Comparison of ENCODE assay signal across 8 cellular contexts in the genomic region with DNA sequence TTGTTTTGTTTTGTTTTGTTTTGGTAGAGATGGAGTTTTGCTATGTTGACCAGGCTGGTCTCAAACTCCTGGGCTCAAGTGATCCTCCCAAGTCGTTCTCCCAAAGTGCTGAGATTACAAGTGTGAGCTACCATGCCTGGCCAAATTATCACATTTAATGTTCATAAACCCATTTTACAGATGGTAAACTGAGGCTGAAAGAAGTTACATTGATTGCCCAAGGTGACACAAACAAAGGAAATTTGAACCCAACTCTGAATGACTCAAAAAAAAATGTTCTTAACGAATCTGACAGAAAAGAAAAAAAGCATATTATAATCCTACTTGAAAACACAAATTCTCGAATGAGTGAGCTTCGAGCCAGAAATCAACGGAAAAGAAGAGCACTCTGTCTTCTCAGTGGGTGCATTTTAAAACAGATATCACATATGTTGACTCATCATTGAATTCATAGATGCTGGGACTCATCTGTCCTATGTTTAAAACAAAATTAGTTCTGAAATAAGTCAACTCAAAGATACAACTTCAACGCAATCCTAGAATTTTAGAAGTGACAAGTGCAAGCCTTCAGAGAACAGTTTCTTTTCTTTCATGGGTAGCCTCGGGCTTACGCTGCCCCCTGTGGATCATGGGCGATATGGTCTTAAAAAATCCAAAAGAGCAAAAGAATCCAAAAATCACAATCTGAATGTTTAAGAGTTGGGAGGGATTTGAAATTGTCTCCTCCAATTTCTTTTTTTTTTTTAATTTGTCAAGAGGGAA. TPM values are rescaled to one million over a fixed set of nuclear protein-coding genes. Genes with fewer than 3 reads are reported as not detected.
DNase-seq lines count a peak whose midpoint lies in the region; TF ChIP-seq lines count a peak whose summit lies in the region.

No MANE protein-coding gene starts in this region.

- no peak overlapping the region for H3K27ac ChIP-seq in vagina

- no peak overlapping the region for H3K27ac Mint-ChIP-seq in glutamatergic neuron (ENCODE audit: unreplicated experiment)
- H3K27ac Mint-ChIP-seq in HFFc6, result no peak overlapping the region

- POLR2A ChIA-PET in AG04449 (lab: Yijun Ruan, JAX), result no interaction called here

- H3K9me3 Mint-ChIP-seq in glutamatergic neuron (ENCODE audit: unreplicated experiment) (peaks cover 3% of the 10 kb centered on the region), HFFc6 (peaks cover 27% of the 10 kb centered on the region)

- CTCF ChIA-PET in AG04449 (lab: Yijun Ruan, JAX), result interaction anchor here (1.0 kb wide), 1 partner anchor 15 kb away, joined by 3 read pairs; no protein-coding TSS in a partner anchor

- intact Hi-C loops in vagina (cut with DNase I), result no loop called here

- TF ChIP-seq CTCF in AG04449 (IDR thresholded peaks at IDR 0.05; ENCODE audit: insufficient read depth, low read length, missing control alignments) (peak; percentile 18), GM12874 (IDR thresholded peaks at IDR 0.05; ENCODE audit: insufficient read depth, low read depth, low read length) (peak; percentile 66), glutamatergic neuron (IDR thresholded peaks at IDR 0.05; ENCODE audit: partially characterized antibody, unreplicated experiment) (peak; percentile 64), HFFc6 (IDR thresholded peaks at IDR 0.05) (no peak), vagina (IDR thresholded peaks at IDR 0.05) (no peak)

- H3K4me1 Mint-ChIP-seq in glutamatergic neuron (ENCODE audit: low read depth, unreplicated experiment), result no peaks in the 10 kb centered on the region
- no peaks in the 10 kb centered on the region for H3K4me1 Mint-ChIP-seq in HFFc6 (ENCODE audit: low read depth)

- H3K36me3 Mint-ChIP-seq in glutamatergic neuron (ENCODE audit: unreplicated experiment) (peaks cover 14% of the 10 kb centered on the region), HFFc6 (ENCODE audit: low read depth) (no peaks in the 10 kb centered on the region)

- H3K27me3 Mint-ChIP-seq in glutamatergic neuron (ENCODE audit: unreplicated experiment) (peaks cover 5% of the 10 kb centered on the region), HFFc6 (ENCODE audit: insufficient read depth) (no peaks in the 10 kb centered on the region)

- no peak overlapping the region for H3K4me3 Mint-ChIP-seq in glutamatergic neuron (ENCODE audit: unreplicated experiment)
- H3K4me3 Mint-ChIP-seq in HFFc6, result no peak overlapping the region

- no peaks in the 10 kb centered on the region for H3K9me3 ChIP-seq in vagina

- no peak for TF ChIP-seq POLR2A in vagina (IDR thresholded peaks at IDR 0.05)

- DNase-seq in AG04449 (ENCODE audit: low read depth, low spot score) (no peak), Kasumi-1 (lab: John Stamatoyannopoulos, UW) (peak; percentile 4 to 12), activated T-cell treated with anti-CD3 and anti-CD28 coated beads for 24 hours (ENCODE audit: low read depth) (peak; percentile 60), glutamatergic neuron (peak; percentile 54), HFFc6 (no peak), vagina (ENCODE audit: extremely low spot score in 2 of 2) (no peak)
- peak; percentile 15 for DNase-seq in stimulated activated CD4-positive, alpha-beta T cell treated with anti-CD3 and anti-CD28 coated beads, Interleukin-2, amount 100 ng/mL, for 4 hours (ENCODE audit: low read depth)

- no peaks in the 10 kb centered on the region for H3K4me1 ChIP-seq in vagina

- no peaks in the 10 kb centered on the region for H3K27me3 ChIP-seq in vagina

- H3K36me3 ChIP-seq in vagina, result no peaks in the 10 kb centered on the region

- no peak overlapping the region for H3K4me3 ChIP-seq in AG04449 (ENCODE audit: low read depth, low read length)
- no peak overlapping the region for H3K4me3 ChIP-seq in vagina

RNA-seq across cellular contexts. Expression of gene TIMD4, which starts 28.4 kb away (rescaled TPM):
- total RNA-seq in glutamatergic neuron (ENCODE audit: unreplicated experiment), result not detected
- not detected for total RNA-seq in HFFc6 (2021; fragmentation: NEBNext Ultra II Directional; extraction: Animal tissue kit (Norgen Biotek cat#: 25700))
- total RNA-seq in vagina, result not detected

Comparison
In these comparisons a context has a peak if more than half of its experiments do, and no peak if none do; other contexts are left out.
1. DNase-seq: peak in Kasumi-1 (2 of 2), activated T-cell treated with anti-CD3 and anti-CD28 coated beads for 24 hours (single experiment), glutamatergic neuron (single experiment) and stimulated activated CD4-positive, alpha-beta T cell treated with anti-CD3 and anti-CD28 coated beads, Interleukin-2, amount 100 ng/mL, for 4 hours (single experiment); none in AG04449 (single experiment), HFFc6 (single experiment) and vagina (0 of 2).
2. CTCF ChIP-seq: peak in AG04449 (single experiment), GM12874 (single experiment) and glutamatergic neuron (single experiment); none in HFFc6 (single experiment) and vagina (0 of 3).